Comparison of ENCODE assay signal across 8 cellular contexts in genomic region chr18:111292-112014, GRCh38. TPM values are rescaled to one million over a fixed set of nuclear protein-coding genes. Genes with fewer than 3 reads are reported as not detected.
DNase-seq lines count a peak whose midpoint lies in the region; ATAC-seq and TF ChIP-seq lines count a peak whose summit lies in the region.

No MANE protein-coding gene starts in this region.

- peaks cover 16% of the 10 kb centered on the region for H3K9me3 Mint-ChIP-seq in CD8-positive, alpha-beta T cell

- CTCF ChIA-PET in CD8-positive, alpha-beta T cell (lab: Charles Lee): interaction anchor here (0.7 kb wide), 1 partner anchor 719 kb away, joined by 3 read pairs; no protein-coding TSS in a partner anchor

- H3K79me2 ChIP-seq in fibroblast of lung (ENCODE audit: control insufficient read depth, insufficient read depth, low read length): no peaks in the 10 kb centered on the region

- peaks cover 6% of the 10 kb centered on the region for H3K4me1 ChIP-seq in CD8-positive, alpha-beta T cell (ENCODE audit: insufficient read depth, low read length)
- no peaks in the 10 kb centered on the region for H3K4me1 ChIP-seq in fibroblast of lung (ENCODE audit: control insufficient read depth, extremely low read depth, insufficient read depth, low read length)
- H3K4me1 ChIP-seq in neuron (ENCODE audit: insufficient read depth, low read length): no peaks in the 10 kb centered on the region
- H3K4me1 ChIP-seq in tibial artery: peaks cover 0 to 7% (median 4%) of the 10 kb centered on the region in 4 donors

- H2AFZ ChIP-seq in fibroblast of lung (ENCODE audit: low read length): peak overlapping the region; percentile 66
- peak overlapping the region; percentile 62 for H2AFZ ChIP-seq in neuron (ENCODE audit: low read depth, low read length)

- intact Hi-C loops in CD8-positive, alpha-beta T cell (cut with DNase I, micrococcal nuclease): loop anchor here (1.0 to 5.0 kb wide), 3 partner anchors 47 to 157 kb away; partner anchors contain the start of genes THOC1 (in 2 of the 2) and USP14 (in 2 of the 2)
- intact Hi-C loops in tibial artery (cut with DNase I; ENCODE audit: low total_unique reads): no loop called here

- POLR2A ChIA-PET in CD8-positive, alpha-beta T cell (lab: Charles Lee): interaction anchor here (0.6 kb wide), 1 partner anchor 12 kb away, joined by 5 read pairs; no protein-coding TSS in a partner anchor

- H4K20me1 ChIP-seq in fibroblast of lung (ENCODE audit: control insufficient read depth, extremely low read depth, insufficient read depth, low read length): no peaks in the 10 kb centered on the region

- no peak for TF ChIP-seq CTCF in CD8-positive, alpha-beta T cell (IDR thresholded peaks at IDR 0.05)
- no peak for TF ChIP-seq CTCF in fibroblast of lung (conservative IDR thresholded peaks at IDR 0.05 in 1 of 2, IDR thresholded peaks at IDR 0.05 in 1 of 2; ENCODE audit: low read depth in 1 of 2, low read length in 2 of 2)
- peak in 1 of 2 experiments; percentile 5 for TF ChIP-seq CTCF in tibial artery (IDR thresholded peaks at IDR 0.05)

- ATAC-seq in CD8-positive, alpha-beta T cell: peak; percentile 60
- ATAC-seq in GM19455 (IDR thresholded peaks at IDR 0.05; ENCODE audit: unreplicated experiment): no peak

- peak overlapping the region; percentile 8 for H3K9ac ChIP-seq in fibroblast of lung (ENCODE audit: insufficient read depth, low read length)

- no peaks in the 10 kb centered on the region for H3K27me3 ChIP-seq in CD8-positive, alpha-beta T cell (ENCODE audit: insufficient read depth, low read length)
- no peaks in the 10 kb centered on the region for H3K27me3 ChIP-seq in fibroblast of lung (ENCODE audit: control insufficient read depth, insufficient read depth, low read length)
- no peaks in the 10 kb centered on the region for H3K27me3 ChIP-seq in neuron (ENCODE audit: insufficient read depth, low read length)
- no peaks in the 10 kb centered on the region for H3K27me3 ChIP-seq in tibial artery

- H3K36me3 Mint-ChIP-seq in CD8-positive, alpha-beta T cell: peaks cover 5% of the 10 kb centered on the region

- DNase-seq in CD8-positive, alpha-beta T cell: peak; percentile 60 to 88 (median 66)
- peak; percentile 64 for DNase-seq in HuH-7 (ENCODE audit: low spot score)
- DNase-seq in activated CD8-positive, alpha-beta memory T cell treated with anti-CD3 and anti-CD28 coated beads, Interleukin-2, amount 50 U/mL, for 48 hours: peak; percentile 87
- peak; percentile 40 to 54 for DNase-seq in fibroblast of lung (ENCODE audit: low read depth in 2 of 2)
- peak in 1 of 2 donors; percentile 40 for DNase-seq in tibial artery
- DNase-seq in C1 segment of cervical spinal cord (lab: John Stamatoyannopoulos, UW): no peak

- peak overlapping the region; percentile 94 for H3K27ac Mint-ChIP-seq in CD8-positive, alpha-beta T cell

- no peaks in the 10 kb centered on the region for H3K27me3 Mint-ChIP-seq in CD8-positive, alpha-beta T cell (ENCODE audit: low read depth)

- peak overlapping the region; percentile 44 for H3K27ac ChIP-seq in CD8-positive, alpha-beta T cell (ENCODE audit: low read depth, low read length)
- H3K27ac ChIP-seq in fibroblast of lung (ENCODE audit: insufficient read depth, low read length) (no peak overlapping the region), tibial artery (peak overlapping the region in 1 of 2 donors; percentile 68)

- H3K4me2 ChIP-seq in fibroblast of lung (ENCODE audit: extremely low read depth, insufficient read depth, low read length): peak overlapping the region; percentile 25

- H3K4me3 ChIP-seq in CD8-positive, alpha-beta T cell (ENCODE audit: low read depth, low read length): no peak overlapping the region
- peak overlapping the region in 2 of 4 experiments; percentile 29 to 40 for H3K4me3 ChIP-seq in fibroblast of lung (replicated peaks in 1 of 4; ENCODE audit: control extremely low read depth in 1 of 4, insufficient read depth in 1 of 4, low read depth in 3 of 4, low read length in 4 of 4)
- peak overlapping the region; percentile 48 for H3K4me3 ChIP-seq in neuron (ENCODE audit: low read length)
- H3K4me3 ChIP-seq in tibial artery: peak overlapping the region; percentile 41 to 60

- peak overlapping the region; percentile 86 for H3K4me3 Mint-ChIP-seq in CD8-positive, alpha-beta T cell

- H3K9me3 ChIP-seq in CD8-positive, alpha-beta T cell (ENCODE audit: low read length): no peaks in the 10 kb centered on the region
- H3K9me3 ChIP-seq in fibroblast of lung (ENCODE audit: control insufficient read depth, insufficient read depth, low read depth, low read length) (peaks cover 2% of the 10 kb centered on the region), neuron (ENCODE audit: low read length) (no peaks in the 10 kb centered on the region), tibial artery (no peaks in the 10 kb centered on the region)

- H3K36me3 ChIP-seq in CD8-positive, alpha-beta T cell (ENCODE audit: insufficient read depth, low read length): no peaks in the 10 kb centered on the region
- H3K36me3 ChIP-seq in fibroblast of lung (ENCODE audit: control insufficient read depth, insufficient read depth, low read length) (no peaks in the 10 kb centered on the region), neuron (ENCODE audit: insufficient read depth, low read length) (no peaks in the 10 kb centered on the region), tibial artery (no peaks in the 10 kb centered on the region)

- H3K4me1 Mint-ChIP-seq in CD8-positive, alpha-beta T cell (ENCODE audit: low read depth): peaks cover 8% of the 10 kb centered on the region

RNA-seq across cellular contexts. Expression of gene USP14, which starts 46.9 kb away (rescaled TPM):
- 10 to 100 TPM; 61.3 to 64.1 TPM for total RNA-seq in CD8-positive, alpha-beta T cell
- total RNA-seq in fibroblast of lung: 13.6 and 21.5 TPM in 2 replicates
- 39.5 TPM in 2 replicates for polyA plus RNA-seq in fibroblast of lung
- polyA plus RNA-seq in fibroblast of lung (2012): 55.4 and 71.9 TPM in 2 replicates
- 9.0 and 12.1 TPM in 2 replicates for polyA minus RNA-seq in fibroblast of lung (ENCODE audit: low replicate concordance)

Comparison
In these comparisons a context has a peak if more than half of its experiments do, and no peak if none do; other contexts are left out.
1. DNase-seq: peak in CD8-positive, alpha-beta T cell (7 of 7), HuH-7 (single experiment), activated CD8-positive, alpha-beta memory T cell treated with anti-CD3 and anti-CD28 coated beads, Interleukin-2, amount 50 U/mL, for 48 hours (single experiment) and fibroblast of lung (2 of 2); none in C1 segment of cervical spinal cord (0 of 14).